In genomic region chr1:118487932-118488331, GRCh38 we compare ENCODE assay signal across 1 cellular context.
TF ChIP-seq lines count a peak whose summit lies in the region.

No MANE protein-coding gene starts in this region.

TF ChIP-seq in HEK293, 187 proteins besides CTCF, POLR2A, EP300 and RAD21 (continued from another document and continues in another):
- TF ChIP-seq TSHZ1 (tag by site-specific recombination; IDR thresholded peaks at IDR 0.05; ENCODE audit: borderline replicate concordance) (0 out of 2 replicates have a peak, but pooled peaks have one; percentile 24), ZBTB10 (tag by site-specific recombination; IDR thresholded peaks at IDR 0.05) (no peak), ZNF501 (tag by site-specific recombination; IDR thresholded peaks at IDR 0.05) (peak; percentile 61; the same call in 1 of the 2 replicates), ZBTB21 (tag by site-specific recombination; IDR thresholded peaks at IDR 0.05) (no peak), AEBP2 (tag by site-specific recombination; IDR thresholded peaks at IDR 0.05; ENCODE audit: borderline replicate concordance) (no peak), ZNF202 (tag by site-specific recombination; IDR thresholded peaks at IDR 0.05; ENCODE audit: borderline replicate concordance) (no peak), ZNF112 (tag by site-specific recombination; IDR thresholded peaks at IDR 0.05) (no peak), ZNF280C (tag by site-specific recombination; IDR thresholded peaks at IDR 0.05) (no peak), ZSCAN16 (tag by site-specific recombination; IDR thresholded peaks at IDR 0.05) (no peak), IKZF3 (tag by site-specific recombination; IDR thresholded peaks at IDR 0.05) (no peak), ZNF341 (tag by site-specific recombination; IDR thresholded peaks at IDR 0.05; ENCODE audit: low read depth) (no peak), KLF1 (tag by site-specific recombination; IDR thresholded peaks at IDR 0.05) (no peak), ZNF366 (tag by site-specific recombination; conservative IDR thresholded peaks at IDR 0.05) (peak; percentile 28; the same call in 1 of the 2 replicates), ZNF23 (tag by site-specific recombination; IDR thresholded peaks at IDR 0.05; ENCODE audit: borderline replicate concordance) (no peak), BCL6B (tag by site-specific recombination; IDR thresholded peaks at IDR 0.05) (peak; percentile 52), ZNF394 (tag by site-specific recombination; IDR thresholded peaks at IDR 0.05; ENCODE audit: borderline replicate concordance) (no peak), ZNF768 (tag by site-specific recombination; IDR thresholded peaks at IDR 0.05) (no peak), ZNF157 (tag by site-specific recombination; IDR thresholded peaks at IDR 0.05) (no peak), ZNF843 (tag by site-specific recombination; IDR thresholded peaks at IDR 0.05) (peak; percentile 90), SP2 (tag by site-specific recombination; IDR thresholded peaks at IDR 0.05) (no peak), ZNF792 (tag by site-specific recombination; IDR thresholded peaks at IDR 0.05) (no peak), ZNF585B (tag by site-specific recombination; IDR thresholded peaks at IDR 0.05) (no peak), ZNF677 (tag by site-specific recombination; IDR thresholded peaks at IDR 0.05) (no peak), KLF16 (tag by site-specific recombination; IDR thresholded peaks at IDR 0.05) (peak; percentile 46; the same call in 1 of the 2 replicates), ZSCAN30 (tag by site-specific recombination; IDR thresholded peaks at IDR 0.05) (no peak), ZNF223 (tag by site-specific recombination; IDR thresholded peaks at IDR 0.05) (no peak), FEZF1 (tag by site-specific recombination; IDR thresholded peaks at IDR 0.05) (peak; percentile 96), ZNF311 (tag by site-specific recombination; IDR thresholded peaks at IDR 0.05; ENCODE audit: borderline replicate concordance) (no peak), WT1 (tag by site-specific recombination; IDR thresholded peaks at IDR 0.05) (peak; percentile 77), ZNF114 (tag by site-specific recombination; IDR thresholded peaks at IDR 0.05) (no peak), ZNF571 (tag by site-specific recombination; IDR thresholded peaks at IDR 0.05) (no peak), ZNF391 (tag by site-specific recombination; IDR thresholded peaks at IDR 0.05; ENCODE audit: borderline replicate concordance, low read depth) (no peak), ZNF707 (tag by site-specific recombination; IDR thresholded peaks at IDR 0.05) (no peak), ZNF133 (tag by site-specific recombination; IDR thresholded peaks at IDR 0.05) (no peak), PRDM1 (tag by site-specific recombination; IDR thresholded peaks at IDR 0.05) (no peak), ZXDB (tag by site-specific recombination; IDR thresholded peaks at IDR 0.05) (peak; percentile 71; the same call in 1 of the 2 replicates), ZNF488 (tag by site-specific recombination; IDR thresholded peaks at IDR 0.05) (no peak), ZNF138 (tag by site-specific recombination; IDR thresholded peaks at IDR 0.05; ENCODE audit: borderline replicate concordance) (no peak), ZNF521 (tag by site-specific recombination; IDR thresholded peaks at IDR 0.05) (no peak), ZFP69B (tag by site-specific recombination; IDR thresholded peaks at IDR 0.05) (no peak), ZNF548 (tag by site-specific recombination; IDR thresholded peaks at IDR 0.05) (no peak), ZNF350 (tag by site-specific recombination; IDR thresholded peaks at IDR 0.05) (no peak), ZBTB11 (tag by site-specific recombination; conservative IDR thresholded peaks at IDR 0.05; ENCODE audit: low read depth) (no peak), ZNF660 (tag by site-specific recombination; IDR thresholded peaks at IDR 0.05) (no peak), KLF10 (tag by site-specific recombination; IDR thresholded peaks at IDR 0.05) (0 out of 2 replicates have a peak, but pooled peaks have one; percentile 26), ZBTB17 (tag by site-specific recombination; IDR thresholded peaks at IDR 0.05) (peak; percentile 40; the same call in 1 of the 2 replicates), ZNF140 (tag by site-specific recombination; IDR thresholded peaks at IDR 0.05) (no peak), ZNF664 (tag by site-specific recombination; IDR thresholded peaks at IDR 0.05) (no peak), ZNF266 (tag by site-specific recombination; IDR thresholded peaks at IDR 0.05; ENCODE audit: low read depth) (no peak), GLIS1 (tag by site-specific recombination; IDR thresholded peaks at IDR 0.05) (peak; percentile 27; the same call in 1 of the 2 replicates), ZBTB48 (tag by site-specific recombination; IDR thresholded peaks at IDR 0.05) (no peak), KLF8 (tag by site-specific recombination; IDR thresholded peaks at IDR 0.05) (no peak), HIC1 (tag by site-specific recombination; IDR thresholded peaks at IDR 0.05) (peak; percentile 68; the same call in 1 of the 2 replicates)
